ENCODE assay signal across 8 cellular contexts in the genomic region with DNA sequence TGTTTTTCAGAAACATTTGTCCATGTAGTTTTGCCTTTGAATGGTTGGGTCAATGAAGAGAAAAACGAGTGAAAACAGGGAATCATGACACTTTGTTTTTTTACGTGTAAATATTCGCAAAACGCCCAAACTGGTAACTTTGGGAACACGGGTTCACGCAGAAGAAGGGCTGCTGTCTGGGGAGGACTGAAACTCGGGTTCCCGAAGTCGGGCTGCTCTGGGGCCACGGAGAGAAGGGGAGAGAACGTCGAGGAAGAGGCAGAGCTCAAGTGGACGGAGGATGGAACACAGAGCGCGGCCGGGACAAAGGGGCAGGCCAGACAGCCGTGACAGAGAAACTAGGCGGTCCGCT. TPM values are rescaled to one million over a fixed set of nuclear protein-coding genes. Genes with fewer than 3 reads are reported as not detected.
DNase-seq lines count a peak whose midpoint lies in the region; ATAC-seq, FAIRE-seq and TF ChIP-seq lines count a peak whose summit lies in the region.

No MANE protein-coding gene starts in this region.

- H3K36me3 Mint-ChIP-seq in stimulated activated naive CD8-positive, alpha-beta T cell treated with anti-CD3 and anti-CD28 coated beads, Interleukin-15, Interleukin-2, amounts not matched to agents 100 ng/mL and 50 ng/mL, for 24 hours (ENCODE audit: low read depth): no peaks in the 10 kb centered on the region

- H3K27ac Mint-ChIP-seq in stimulated activated naive CD8-positive, alpha-beta T cell treated with anti-CD3 and anti-CD28 coated beads, Interleukin-15, Interleukin-2, amounts not matched to agents 100 ng/mL and 50 ng/mL, for 24 hours: peak overlapping the region; percentile 85

- peak overlapping the region; percentile 58 to 82 (median 63) for H3K4me3 ChIP-seq in keratinocyte (ENCODE audit: control insufficient read depth in 2 of 3, extremely low read depth in 1 of 3, insufficient read depth in 2 of 3, low read depth in 1 of 3, low read length in 3 of 3)

- H3K27me3 Mint-ChIP-seq in stimulated activated naive CD8-positive, alpha-beta T cell treated with anti-CD3 and anti-CD28 coated beads, Interleukin-15, Interleukin-2, amounts not matched to agents 100 ng/mL and 50 ng/mL, for 24 hours: no peaks in the 10 kb centered on the region

- FAIRE-seq in keratinocyte (lab: Jason Lieb, UNC): no peak

- peaks cover 16% of the 10 kb centered on the region for H3K4me1 ChIP-seq in keratinocyte (ENCODE audit: control insufficient read depth, extremely low read depth, insufficient read depth, low read length)

- peaks cover 22% of the 10 kb centered on the region for H3K4me1 Mint-ChIP-seq in stimulated activated naive CD8-positive, alpha-beta T cell treated with anti-CD3 and anti-CD28 coated beads, Interleukin-15, Interleukin-2, amounts not matched to agents 100 ng/mL and 50 ng/mL, for 24 hours (ENCODE audit: low read depth)

- no peaks in the 10 kb centered on the region for H3K9me3 Mint-ChIP-seq in stimulated activated naive CD8-positive, alpha-beta T cell treated with anti-CD3 and anti-CD28 coated beads, Interleukin-15, Interleukin-2, amounts not matched to agents 100 ng/mL and 50 ng/mL, for 24 hours

- H3K27ac ChIP-seq in angular gyrus (ENCODE audit: low read depth, low read length): peak overlapping the region; percentile 97
- peak overlapping the region; percentile 77 for H3K27ac ChIP-seq in keratinocyte (ENCODE audit: control insufficient read depth, insufficient read depth, low read length)

- peak; percentile 55 for ATAC-seq in GM19455 (IDR thresholded peaks at IDR 0.05; ENCODE audit: unreplicated experiment)
- ATAC-seq in GM21367 (IDR thresholded peaks at IDR 0.05; ENCODE audit: unreplicated experiment): no peak

- H2AFZ ChIP-seq in keratinocyte (ENCODE audit: control insufficient read depth, low read length): peak overlapping the region; percentile 98

- DNase-seq in COLO829 (ENCODE audit: low spot score) (peak; percentile 40), HuH-7 (ENCODE audit: low spot score) (peak; percentile 33), keratinocyte (ENCODE audit: low read depth, low spot score) (no peak), GF-D8 (lab: John Stamatoyannopoulos, UW) (no peak)

- H3K9me3 ChIP-seq in keratinocyte (ENCODE audit: control insufficient read depth, low read depth, low read length): no peaks in the 10 kb centered on the region

- H3K9me1 ChIP-seq in keratinocyte (ENCODE audit: control insufficient read depth, extremely low read depth, insufficient read depth, low read length): no peaks in the 10 kb centered on the region

- dilution Hi-C loops in keratinocyte (cut with MboI; ENCODE audit: extremely low pct_ligation_motif_present, low sequenced_read_pairs): no loop called here

- no peaks in the 10 kb centered on the region for H3K79me2 ChIP-seq in keratinocyte (ENCODE audit: control insufficient read depth, insufficient read depth, low read length)

- H3K4me3 Mint-ChIP-seq in stimulated activated naive CD8-positive, alpha-beta T cell treated with anti-CD3 and anti-CD28 coated beads, Interleukin-15, Interleukin-2, amounts not matched to agents 100 ng/mL and 50 ng/mL, for 24 hours: peak overlapping the region; percentile 92

- H4K20me1 ChIP-seq in keratinocyte (ENCODE audit: control insufficient read depth, extremely low read depth, insufficient read depth, low read length): no peaks in the 10 kb centered on the region

- H3K27me3 ChIP-seq in keratinocyte (ENCODE audit: control insufficient read depth, extremely low read depth, insufficient read depth, low read length): no peaks in the 10 kb centered on the region

- no peak for TF ChIP-seq CTCF in keratinocyte (optimal IDR thresholded peaks at IDR 0.05 in 1 of 3, IDR thresholded peaks at IDR 0.05 in 1 of 3, conservative IDR thresholded peaks at IDR 0.05 in 1 of 3; ENCODE audit: extremely low read depth in 1 of 3, insufficient read depth in 2 of 3, low read length in 3 of 3)

- H3K36me3 ChIP-seq in keratinocyte (ENCODE audit: control insufficient read depth in 2 of 2, extremely low read depth in 1 of 2, insufficient read depth in 2 of 2, low read length in 2 of 2): peaks cover 0 to 2% of the 10 kb centered on the region in 2 experiments

- peak overlapping the region; percentile 68 for H3K4me2 ChIP-seq in keratinocyte (ENCODE audit: control insufficient read depth, extremely low read depth, insufficient read depth, low read depth, low read length)

- peak overlapping the region; percentile 85 for H3K9ac ChIP-seq in keratinocyte (ENCODE audit: control insufficient read depth, extremely low read depth, insufficient read depth, low read length)

RNA-seq across cellular contexts. Expression of a gene that starts 0.5 kb away (rescaled TPM):
- 3.4 to 4.7 TPM (median 3.6 TPM) in 3 replicates for polyA plus RNA-seq in keratinocyte
- 0.67 TPM for polyA plus RNA-seq in keratinocyte (2011; ENCODE audit: low read depth)
- 2.5 and 5.4 TPM in 2 replicates for polyA plus RNA-seq in keratinocyte (2011; cell fraction: cytosol; rRNA removed)
- 1.3 and 1.9 TPM in 2 replicates for polyA plus RNA-seq in keratinocyte (2011; cell fraction: nucleus; rRNA removed)
- polyA plus RNA-seq in keratinocyte (2012; ENCODE audit: low replicate concordance): 3.1 and 4.1 TPM in 2 replicates
- 0.96 to 2.7 TPM in 2 of 3 replicates, not detected in the other for polyA minus RNA-seq in keratinocyte
- polyA minus RNA-seq in keratinocyte (2011; cell fraction: cytosol; rRNA and poly(A)+ RNA removed): 5.4 TPM
- polyA minus RNA-seq in keratinocyte (2011; cell fraction: nucleus; rRNA and poly(A)+ RNA removed): not detected in 2 replicates

RNA-seq across cellular contexts. Expression of a gene that starts 43.0 kb away (rescaled TPM):
- polyA plus RNA-seq in keratinocyte: 10.2 to 13.3 TPM (median 11.1 TPM) in 3 replicates
- 20.6 TPM for polyA plus RNA-seq in keratinocyte (2011; ENCODE audit: low read depth)
- polyA plus RNA-seq in keratinocyte (2011; cell fraction: cytosol; rRNA removed): 3.3 and 8.8 TPM in 2 replicates
- polyA plus RNA-seq in keratinocyte (2011; cell fraction: nucleus; rRNA removed): 14.7 and 26.8 TPM in 2 replicates
- polyA plus RNA-seq in keratinocyte (2012; ENCODE audit: low replicate concordance): 6.3 and 7.6 TPM in 2 replicates
- polyA minus RNA-seq in keratinocyte: 5.2 to 22.6 TPM (median 17.2 TPM) in 3 replicates
- polyA minus RNA-seq in keratinocyte (2011; cell fraction: cytosol; rRNA and poly(A)+ RNA removed): 10.0 TPM
- polyA minus RNA-seq in keratinocyte (2011; cell fraction: nucleus; rRNA and poly(A)+ RNA removed): 12.7 and 22.7 TPM in 2 replicates

Comparison
In these comparisons a context has a peak if more than half of its experiments do, and no peak if none do; other contexts are left out.
1. DNase-seq: peak in COLO829 (single experiment) and HuH-7 (single experiment); none in keratinocyte (single experiment) and GF-D8 (single experiment).